25 cellular contexts compared by ENCODE assay signal in the genomic region with DNA sequence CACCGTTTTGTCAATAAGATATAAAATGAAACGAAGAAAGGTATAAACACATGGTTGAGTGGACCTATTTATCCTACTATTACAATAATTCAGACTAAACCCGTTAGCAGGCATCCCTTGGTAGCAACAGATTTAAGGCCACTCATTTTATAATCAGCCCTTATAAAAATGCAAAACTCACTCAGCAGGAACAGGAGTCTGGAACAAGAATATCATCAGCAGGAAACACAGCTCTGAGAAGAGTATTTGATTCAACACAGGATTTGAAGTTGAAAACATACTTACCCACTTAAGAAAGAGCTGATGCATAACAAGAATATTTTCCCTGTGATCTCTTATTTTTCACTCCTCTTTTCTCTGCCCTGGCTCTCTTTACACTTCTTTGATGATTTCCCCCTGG.
DNase-seq lines count a peak whose midpoint lies in the region; TF ChIP-seq lines count a peak whose summit lies in the region.
"Had no signal": no experiment of that assay in that cellular context is flagged by ENCODE, and none has a peak within 500 bp of the region (broad histone marks: within the 10 kb centered on the region; RNA-seq: fewer than 3 reads in every experiment).

No MANE protein-coding gene starts in this region.

- H3K36me3 ChIP-seq in A673 (ENCODE audit: insufficient read depth, low read length, poor library complexity, severe bottlenecking) (no peaks in the 10 kb centered on the region), HUES48 (ENCODE audit: control insufficient read depth, insufficient read depth, low read length) (no peaks in the 10 kb centered on the region), OCI-LY3 (replicated peaks; ENCODE audit: low read depth, low read length) (no peaks in the 10 kb centered on the region)
- H3K36me3 ChIP-seq in CD8-positive, alpha-beta memory T cell (ENCODE audit: insufficient read depth, low read length): no peaks in the 10 kb centered on the region
- H3K36me3 ChIP-seq: cardiac muscle cell, vagina, WERI-Rb-1 had no signal

- no peaks in the 10 kb centered on the region for H3K4me1 Mint-ChIP-seq in CD8-positive, alpha-beta memory T cell
- H3K4me1 Mint-ChIP-seq: activated naive CD4-positive, alpha-beta T cell treated with anti-CD3 and anti-CD28 coated beads, Interleukin-2, amount 10 ng/mL, durations not matched to agents 7 days and 5 days had no signal

- no peak overlapping the region for H3K4me3 Mint-ChIP-seq in CD8-positive, alpha-beta memory T cell
- H3K4me3 Mint-ChIP-seq: activated naive CD4-positive, alpha-beta T cell treated with anti-CD3 and anti-CD28 coated beads, Interleukin-2, amount 10 ng/mL, durations not matched to agents 7 days and 5 days had no signal

- H3K27ac ChIP-seq in A673 (ENCODE audit: low read depth, low read length, poor library complexity, severe bottlenecking) (no peak overlapping the region), HUES48 (ENCODE audit: low read depth, low read length) (peak overlapping the region; percentile 11), OCI-LY3 (ENCODE audit: low read length) (no peak overlapping the region)
- no peak overlapping the region for H3K27ac ChIP-seq in CD8-positive, alpha-beta memory T cell (ENCODE audit: low read depth, low read length)
- H3K27ac ChIP-seq: cardiac muscle cell, HL-60, testis, vagina, WERI-Rb-1 had no signal

- peaks cover 0 to 19% (median 6%) of the 10 kb centered on the region in 5 donors for H3K9me3 Mint-ChIP-seq in CD8-positive, alpha-beta memory T cell

- no peaks in the 10 kb centered on the region for H3K27me3 Mint-ChIP-seq in CD8-positive, alpha-beta memory T cell
- H3K27me3 Mint-ChIP-seq: activated naive CD4-positive, alpha-beta T cell treated with anti-CD3 and anti-CD28 coated beads, Interleukin-2, amount 10 ng/mL, durations not matched to agents 7 days and 5 days had no signal

- H3K9me3 ChIP-seq in A673 (ENCODE audit: low read depth, low read length, poor library complexity, severe bottlenecking) (no peaks in the 10 kb centered on the region), HUES48 (ENCODE audit: control insufficient read depth, insufficient read depth, low read length) (no peaks in the 10 kb centered on the region), OCI-LY3 (ENCODE audit: insufficient read depth, low read length) (no peaks in the 10 kb centered on the region)
- H3K9me3 ChIP-seq in CD8-positive, alpha-beta memory T cell (ENCODE audit: low read length): no peaks in the 10 kb centered on the region
- H3K9me3 ChIP-seq: testis, vagina had no signal

- CTCF ChIA-PET in A673 (lab: Charles Lee): no interaction called here
- CTCF ChIA-PET in CD8-positive, alpha-beta memory T cell (lab: Charles Lee): no interaction called here

- no TSS peak for BruUV-seq in A673 (replicated peaks; lab: Mats Ljungman, UMichigan)

- H3K9ac ChIP-seq in HUES48 (ENCODE audit: low read depth, low read length) (no peak overlapping the region), OCI-LY3 (ENCODE audit: low read length) (no peak overlapping the region)

- H3K4me2 ChIP-seq in OCI-LY3 (ENCODE audit: low read length): no peak overlapping the region

- no peak for TF ChIP-seq CTCF in A673 (conservative IDR thresholded peaks at IDR 0.05; ENCODE audit: low read depth, low read length)
- TF ChIP-seq CTCF in OCI-LY3 (IDR thresholded peaks at IDR 0.05; ENCODE audit: low read depth, low read length): no peak

- H3K36me3 Mint-ChIP-seq in CD8-positive, alpha-beta memory T cell: no peaks in the 10 kb centered on the region
- H3K36me3 Mint-ChIP-seq: activated naive CD4-positive, alpha-beta T cell treated with anti-CD3 and anti-CD28 coated beads, Interleukin-2, amount 10 ng/mL, durations not matched to agents 7 days and 5 days had no signal

- H3K4me1 ChIP-seq in A673 (ENCODE audit: insufficient read depth, low read length, poor library complexity, severe bottlenecking) (peaks cover 12% of the 10 kb centered on the region), HUES48 (ENCODE audit: control insufficient read depth, insufficient read depth, low read length) (peaks cover 9% of the 10 kb centered on the region), OCI-LY3 (ENCODE audit: low read length) (no peaks in the 10 kb centered on the region)
- no peaks in the 10 kb centered on the region for H3K4me1 ChIP-seq in CD8-positive, alpha-beta memory T cell (ENCODE audit: insufficient read depth, low read length)
- H3K4me1 ChIP-seq: testis, vagina had no signal

- H3K4me3 ChIP-seq in A673 (ENCODE audit: low read depth, low read length, poor library complexity, severe bottlenecking) (no peak overlapping the region), HUES48 (ENCODE audit: low read depth, low read length) (no peak overlapping the region), OCI-LY3 (ENCODE audit: low read length) (no peak overlapping the region)
- no peak overlapping the region for H3K4me3 ChIP-seq in CD8-positive, alpha-beta memory T cell (ENCODE audit: low read length)
- H3K4me3 ChIP-seq: cardiac muscle cell, testis, vagina had no signal

- no peaks in the 10 kb centered on the region for H3K79me2 ChIP-seq in OCI-LY3 (ENCODE audit: low read length)

- POLR2A ChIA-PET in A673 (lab: Charles Lee; ENCODE audit: low non-redundant PET): no interaction called here
- POLR2A ChIA-PET in CD8-positive, alpha-beta memory T cell (lab: Charles Lee): no interaction called here

- H3K27me3 ChIP-seq in A673 (replicated peaks; ENCODE audit: insufficient read depth, low read depth, low read length, poor library complexity): no peaks in the 10 kb centered on the region
- H3K27me3 ChIP-seq in HUES48 (ENCODE audit: control insufficient read depth, insufficient read depth, low read length): no peaks in the 10 kb centered on the region
- no peaks in the 10 kb centered on the region for H3K27me3 ChIP-seq in OCI-LY3 (ENCODE audit: low read depth, low read length)
- no peaks in the 10 kb centered on the region for H3K27me3 ChIP-seq in CD8-positive, alpha-beta memory T cell (ENCODE audit: insufficient read depth, low read length, poor library complexity, severe bottlenecking)
- H3K27me3 ChIP-seq: cardiac muscle cell, testis, vagina had no signal

- H3K27ac Mint-ChIP-seq in CD8-positive, alpha-beta memory T cell: no peak overlapping the region
- H3K27ac Mint-ChIP-seq: activated naive CD4-positive, alpha-beta T cell treated with anti-CD3 and anti-CD28 coated beads, Interleukin-2, amount 10 ng/mL, durations not matched to agents 7 days and 5 days; activated T-helper 1 cell treated with anti-CD3 and anti-CD28 coated beads, Interleukin-12 subunit alpha, Interleukin-12 subunit beta, Interleukin-2, Interleukin-4 antibody, amounts not matched to agents 30 ng/mL and 10 ng/mL and 1 ng/mL, durations not matched to agents 14 hours and 24 hours and 36 hours had no signal

- H4K20me1 ChIP-seq in OCI-LY3 (ENCODE audit: insufficient read depth, low read length): no peaks in the 10 kb centered on the region

- DNase-seq in A673 (ENCODE audit: low spot score): peak; percentile 56
- peak; percentile 11 for DNase-seq in kidney tubule cell (ENCODE audit: low spot score)
- DNase-seq in activated CD4-positive, CD25-positive, alpha-beta regulatory T cell treated with anti-CD3 and anti-CD28 coated beads, Interleukin-2, amount 50 U/mL, for 72 hours: no peak
- DNase-seq in CD8-positive, alpha-beta memory T cell: no peak
- no peak for DNase-seq in stimulated activated CD4-positive, alpha-beta T cell treated with anti-CD3 and anti-CD28 coated beads, Interleukin-2, amount 100 ng/mL, for 48 hours
- no peak for DNase-seq in stimulated activated CD4-positive, alpha-beta T cell treated with anti-CD3 and anti-CD28 coated beads, Interleukin-4, amount 100 ng/mL, for 4 hours
- DNase-seq: ACHN; activated naive CD4-positive, alpha-beta T cell treated with anti-CD3 and anti-CD28 coated beads, Interleukin-2, amount 10 ng/mL, durations not matched to agents 7 days and 5 days; amniotic stem cell; dermis blood vessel endothelial cell; NCI-H1105 treated with DMSO at 0.1 percent for 48 hours; NCI-H2107; NCI-H69; retina; small intestine; stimulated activated naive CD4-positive, alpha-beta T cell treated with Interleukin-2 at 50 U/mL for 16 hours; T-helper 9 cell; testis; WERI-Rb-1 had no signal

- intact Hi-C loops in A673 (cut with micrococcal nuclease; ENCODE audit: unreplicated experiment): no loop called here

- peak overlapping the region; percentile 12; the same call in 1 of the 2 replicates for H2AFZ ChIP-seq in OCI-LY3 (ENCODE audit: low read depth, low read length)

Comparison
In these comparisons a context has a peak if more than half of its experiments do, and no peak if none do; other contexts are left out.
1. DNase-seq: peak in A673 (single experiment) and kidney tubule cell (single experiment); none in activated CD4-positive, CD25-positive, alpha-beta regulatory T cell treated with anti-CD3 and anti-CD28 coated beads, Interleukin-2, amount 50 U/mL, for 72 hours (single experiment), CD8-positive, alpha-beta memory T cell (0 of 5), stimulated activated CD4-positive, alpha-beta T cell treated with anti-CD3 and anti-CD28 coated beads, Interleukin-2, amount 100 ng/mL, for 48 hours (0 of 2) and stimulated activated CD4-positive, alpha-beta T cell treated with anti-CD3 and anti-CD28 coated beads, Interleukin-4, amount 100 ng/mL, for 4 hours (0 of 2).